1 cellular context compared by ENCODE assay signal in the genomic region with DNA sequence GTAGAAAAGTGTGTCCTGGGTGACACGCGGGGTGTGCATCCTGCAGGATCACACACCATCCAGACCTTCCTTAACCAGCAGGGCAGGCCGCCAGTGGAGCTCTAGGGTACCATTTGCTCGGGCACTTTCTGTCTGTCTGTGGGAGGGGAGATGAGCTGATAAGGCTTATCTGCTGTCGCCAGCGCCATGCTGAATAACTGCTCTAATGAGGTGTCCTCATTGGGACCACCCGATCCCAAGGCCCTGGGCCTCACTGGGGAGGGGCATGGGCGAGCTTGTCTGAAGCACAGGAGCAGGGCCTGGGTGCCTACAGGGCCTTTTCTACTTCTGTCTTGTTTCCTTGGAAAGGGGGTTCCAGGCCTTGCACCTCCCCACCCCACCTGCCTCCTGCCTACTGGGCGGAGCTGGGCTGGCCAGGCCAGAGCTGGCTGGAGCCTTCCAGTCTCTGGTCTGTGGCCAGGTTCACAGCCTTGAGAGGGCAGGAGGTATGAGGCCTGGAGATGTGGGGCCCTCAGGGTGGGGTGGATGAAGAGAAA.
TF ChIP-seq lines count a peak whose summit lies in the region.

No MANE protein-coding gene starts in this region.

TF ChIP-seq in K562, 482 proteins besides CTCF, POLR2A, EP300 and RAD21 (continued from another document):
- TF ChIP-seq, protein P1, sequence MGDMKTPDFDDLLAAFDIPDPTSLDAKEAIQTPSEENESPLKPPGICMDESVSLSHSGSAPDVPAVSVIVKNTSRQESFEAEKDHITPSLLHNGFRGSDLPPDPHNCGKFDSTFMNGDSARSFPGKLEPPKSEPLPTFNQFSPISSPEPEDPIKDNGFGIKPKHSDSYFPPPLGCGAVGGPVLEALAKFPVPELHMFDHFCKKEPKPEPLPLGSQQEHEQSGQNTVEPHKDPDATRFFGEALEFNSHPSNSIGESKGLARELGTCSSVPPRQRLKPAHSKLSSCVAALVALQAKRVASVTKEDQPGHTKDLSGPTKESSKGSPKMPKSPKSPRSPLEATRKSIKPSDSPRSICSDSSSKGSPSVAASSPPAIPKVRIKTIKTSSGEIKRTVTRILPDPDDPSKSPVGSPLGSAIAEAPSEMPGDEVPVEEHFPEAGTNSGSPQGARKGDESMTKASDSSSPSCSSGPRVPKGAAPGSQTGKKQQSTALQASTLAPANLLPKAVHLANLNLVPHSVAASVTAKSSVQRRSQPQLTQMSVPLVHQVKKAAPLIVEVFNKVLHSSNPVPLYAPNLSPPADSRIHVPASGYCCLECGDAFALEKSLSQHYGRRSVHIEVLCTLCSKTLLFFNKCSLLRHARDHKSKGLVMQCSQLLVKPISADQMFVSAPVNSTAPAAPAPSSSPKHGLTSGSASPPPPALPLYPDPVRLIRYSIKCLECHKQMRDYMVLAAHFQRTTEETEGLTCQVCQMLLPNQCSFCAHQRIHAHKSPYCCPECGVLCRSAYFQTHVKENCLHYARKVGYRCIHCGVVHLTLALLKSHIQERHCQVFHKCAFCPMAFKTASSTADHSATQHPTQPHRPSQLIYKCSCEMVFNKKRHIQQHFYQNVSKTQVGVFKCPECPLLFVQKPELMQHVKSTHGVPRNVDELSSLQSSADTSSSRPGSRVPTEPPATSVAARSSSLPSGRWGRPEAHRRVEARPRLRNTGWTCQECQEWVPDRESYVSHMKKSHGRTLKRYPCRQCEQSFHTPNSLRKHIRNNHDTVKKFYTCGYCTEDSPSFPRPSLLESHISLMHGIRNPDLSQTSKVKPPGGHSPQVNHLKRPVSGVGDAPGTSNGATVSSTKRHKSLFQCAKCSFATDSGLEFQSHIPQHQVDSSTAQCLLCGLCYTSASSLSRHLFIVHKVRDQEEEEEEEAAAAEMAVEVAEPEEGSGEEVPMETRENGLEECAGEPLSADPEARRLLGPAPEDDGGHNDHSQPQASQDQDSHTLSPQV (IDR thresholded peaks at IDR 0.05) = peak; percentile 36
- TF ChIP-seq XRCC4 (IDR thresholded peaks at IDR 0.05; ENCODE audit: extremely low read depth, insufficient read depth, insufficient read length) (no peak), GATAD2A (IDR thresholded peaks at IDR 0.05) (peak; percentile 64; the same call in 1 of the 2 replicates), PRMT5 (CRISPR knock-in tag; IDR thresholded peaks at IDR 0.05) (no peak), KAT2B (IDR thresholded peaks at IDR 0.05; ENCODE audit: low read depth, low read length) (no peak), LARP7 (IDR thresholded peaks at IDR 0.05) (no peak), DPF2 (IDR thresholded peaks at IDR 0.05) (peak; percentile 50), JUND (IDR thresholded peaks at IDR 0.05; ENCODE audit: borderline replicate concordance, low read depth, low read length) (no peak), JUND (tag; IDR thresholded peaks at IDR 0.05; ENCODE audit: borderline replicate concordance, low read depth, low read length) (no peak), MTA3 (IDR thresholded peaks at IDR 0.05; ENCODE audit: borderline replicate concordance) (0 out of 2 replicates have a peak, but pooled peaks have one; percentile 38), BRD4 (IDR thresholded peaks at IDR 0.05) (no peak), TAL1 (IDR thresholded peaks at IDR 0.05) (peak; percentile 56; the same call in 1 of the 2 replicates), ZNF77 (CRISPR knock-in tag; IDR thresholded peaks at IDR 0.05) (no peak), SMAD4 (CRISPR knock-in tag; conservative IDR thresholded peaks at IDR 0.05) (peak; percentile 72), ZBED1 (IDR thresholded peaks at IDR 0.05) (peak; percentile 21; the same call in 1 of the 2 replicates), CBFA2T2 (conservative IDR thresholded peaks at IDR 0.05) (peak; percentile 27; the same call in 1 of the 2 replicates), MYNN (IDR thresholded peaks at IDR 0.05) (peak; percentile 61; the same call in 1 of the 2 replicates), MYNN (CRISPR knock-in tag; IDR thresholded peaks at IDR 0.05) (no peak), MTA2 (IDR thresholded peaks at IDR 0.05; ENCODE audit: low read depth) (peak; percentile 27; the same call in 1 of the 2 replicates), ZNF239 (CRISPR knock-in tag; IDR thresholded peaks at IDR 0.05) (no peak), TCF3 (CRISPR knock-in tag; IDR thresholded peaks at IDR 0.05) (peak; percentile 66), TRIM24 (IDR thresholded peaks at IDR 0.05) (no peak), CBFA2T3 (IDR thresholded peaks at IDR 0.05) (peak; percentile 64), TAF15 (IDR thresholded peaks at IDR 0.05; ENCODE audit: low read depth, low read length) (no peak), ZBTB7A (IDR thresholded peaks at IDR 0.05; ENCODE audit: borderline replicate concordance, control insufficient read depth, low read depth, low read length) (peak; percentile 46; the same call in 1 of the 2 replicates)
- TF ChIP-seq, protein P2, sequence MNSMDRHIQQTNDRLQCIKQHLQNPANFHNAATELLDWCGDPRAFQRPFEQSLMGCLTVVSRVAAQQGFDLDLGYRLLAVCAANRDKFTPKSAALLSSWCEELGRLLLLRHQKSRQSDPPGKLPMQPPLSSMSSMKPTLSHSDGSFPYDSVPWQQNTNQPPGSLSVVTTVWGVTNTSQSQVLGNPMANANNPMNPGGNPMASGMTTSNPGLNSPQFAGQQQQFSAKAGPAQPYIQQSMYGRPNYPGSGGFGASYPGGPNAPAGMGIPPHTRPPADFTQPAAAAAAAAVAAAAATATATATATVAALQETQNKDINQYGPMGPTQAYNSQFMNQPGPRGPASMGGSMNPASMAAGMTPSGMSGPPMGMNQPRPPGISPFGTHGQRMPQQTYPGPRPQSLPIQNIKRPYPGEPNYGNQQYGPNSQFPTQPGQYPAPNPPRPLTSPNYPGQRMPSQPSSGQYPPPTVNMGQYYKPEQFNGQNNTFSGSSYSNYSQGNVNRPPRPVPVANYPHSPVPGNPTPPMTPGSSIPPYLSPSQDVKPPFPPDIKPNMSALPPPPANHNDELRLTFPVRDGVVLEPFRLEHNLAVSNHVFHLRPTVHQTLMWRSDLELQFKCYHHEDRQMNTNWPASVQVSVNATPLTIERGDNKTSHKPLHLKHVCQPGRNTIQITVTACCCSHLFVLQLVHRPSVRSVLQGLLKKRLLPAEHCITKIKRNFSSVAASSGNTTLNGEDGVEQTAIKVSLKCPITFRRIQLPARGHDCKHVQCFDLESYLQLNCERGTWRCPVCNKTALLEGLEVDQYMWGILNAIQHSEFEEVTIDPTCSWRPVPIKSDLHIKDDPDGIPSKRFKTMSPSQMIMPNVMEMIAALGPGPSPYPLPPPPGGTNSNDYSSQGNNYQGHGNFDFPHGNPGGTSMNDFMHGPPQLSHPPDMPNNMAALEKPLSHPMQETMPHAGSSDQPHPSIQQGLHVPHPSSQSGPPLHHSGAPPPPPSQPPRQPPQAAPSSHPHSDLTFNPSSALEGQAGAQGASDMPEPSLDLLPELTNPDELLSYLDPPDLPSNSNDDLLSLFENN (IDR thresholded peaks at IDR 0.05; ENCODE audit: low read depth in 2 of 2, low read length in 2 of 2) = 0 out of 4 replicates have a peak, but pooled peaks of 1 of the 2 experiments have one; percentile 21
- TF ChIP-seq, protein P3, sequence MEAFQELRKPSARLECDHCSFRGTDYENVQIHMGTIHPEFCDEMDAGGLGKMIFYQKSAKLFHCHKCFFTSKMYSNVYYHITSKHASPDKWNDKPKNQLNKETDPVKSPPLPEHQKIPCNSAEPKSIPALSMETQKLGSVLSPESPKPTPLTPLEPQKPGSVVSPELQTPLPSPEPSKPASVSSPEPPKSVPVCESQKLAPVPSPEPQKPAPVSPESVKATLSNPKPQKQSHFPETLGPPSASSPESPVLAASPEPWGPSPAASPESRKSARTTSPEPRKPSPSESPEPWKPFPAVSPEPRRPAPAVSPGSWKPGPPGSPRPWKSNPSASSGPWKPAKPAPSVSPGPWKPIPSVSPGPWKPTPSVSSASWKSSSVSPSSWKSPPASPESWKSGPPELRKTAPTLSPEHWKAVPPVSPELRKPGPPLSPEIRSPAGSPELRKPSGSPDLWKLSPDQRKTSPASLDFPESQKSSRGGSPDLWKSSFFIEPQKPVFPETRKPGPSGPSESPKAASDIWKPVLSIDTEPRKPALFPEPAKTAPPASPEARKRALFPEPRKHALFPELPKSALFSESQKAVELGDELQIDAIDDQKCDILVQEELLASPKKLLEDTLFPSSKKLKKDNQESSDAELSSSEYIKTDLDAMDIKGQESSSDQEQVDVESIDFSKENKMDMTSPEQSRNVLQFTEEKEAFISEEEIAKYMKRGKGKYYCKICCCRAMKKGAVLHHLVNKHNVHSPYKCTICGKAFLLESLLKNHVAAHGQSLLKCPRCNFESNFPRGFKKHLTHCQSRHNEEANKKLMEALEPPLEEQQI (IDR thresholded peaks at IDR 0.05) = no peak
- TF ChIP-seq, protein P4, sequence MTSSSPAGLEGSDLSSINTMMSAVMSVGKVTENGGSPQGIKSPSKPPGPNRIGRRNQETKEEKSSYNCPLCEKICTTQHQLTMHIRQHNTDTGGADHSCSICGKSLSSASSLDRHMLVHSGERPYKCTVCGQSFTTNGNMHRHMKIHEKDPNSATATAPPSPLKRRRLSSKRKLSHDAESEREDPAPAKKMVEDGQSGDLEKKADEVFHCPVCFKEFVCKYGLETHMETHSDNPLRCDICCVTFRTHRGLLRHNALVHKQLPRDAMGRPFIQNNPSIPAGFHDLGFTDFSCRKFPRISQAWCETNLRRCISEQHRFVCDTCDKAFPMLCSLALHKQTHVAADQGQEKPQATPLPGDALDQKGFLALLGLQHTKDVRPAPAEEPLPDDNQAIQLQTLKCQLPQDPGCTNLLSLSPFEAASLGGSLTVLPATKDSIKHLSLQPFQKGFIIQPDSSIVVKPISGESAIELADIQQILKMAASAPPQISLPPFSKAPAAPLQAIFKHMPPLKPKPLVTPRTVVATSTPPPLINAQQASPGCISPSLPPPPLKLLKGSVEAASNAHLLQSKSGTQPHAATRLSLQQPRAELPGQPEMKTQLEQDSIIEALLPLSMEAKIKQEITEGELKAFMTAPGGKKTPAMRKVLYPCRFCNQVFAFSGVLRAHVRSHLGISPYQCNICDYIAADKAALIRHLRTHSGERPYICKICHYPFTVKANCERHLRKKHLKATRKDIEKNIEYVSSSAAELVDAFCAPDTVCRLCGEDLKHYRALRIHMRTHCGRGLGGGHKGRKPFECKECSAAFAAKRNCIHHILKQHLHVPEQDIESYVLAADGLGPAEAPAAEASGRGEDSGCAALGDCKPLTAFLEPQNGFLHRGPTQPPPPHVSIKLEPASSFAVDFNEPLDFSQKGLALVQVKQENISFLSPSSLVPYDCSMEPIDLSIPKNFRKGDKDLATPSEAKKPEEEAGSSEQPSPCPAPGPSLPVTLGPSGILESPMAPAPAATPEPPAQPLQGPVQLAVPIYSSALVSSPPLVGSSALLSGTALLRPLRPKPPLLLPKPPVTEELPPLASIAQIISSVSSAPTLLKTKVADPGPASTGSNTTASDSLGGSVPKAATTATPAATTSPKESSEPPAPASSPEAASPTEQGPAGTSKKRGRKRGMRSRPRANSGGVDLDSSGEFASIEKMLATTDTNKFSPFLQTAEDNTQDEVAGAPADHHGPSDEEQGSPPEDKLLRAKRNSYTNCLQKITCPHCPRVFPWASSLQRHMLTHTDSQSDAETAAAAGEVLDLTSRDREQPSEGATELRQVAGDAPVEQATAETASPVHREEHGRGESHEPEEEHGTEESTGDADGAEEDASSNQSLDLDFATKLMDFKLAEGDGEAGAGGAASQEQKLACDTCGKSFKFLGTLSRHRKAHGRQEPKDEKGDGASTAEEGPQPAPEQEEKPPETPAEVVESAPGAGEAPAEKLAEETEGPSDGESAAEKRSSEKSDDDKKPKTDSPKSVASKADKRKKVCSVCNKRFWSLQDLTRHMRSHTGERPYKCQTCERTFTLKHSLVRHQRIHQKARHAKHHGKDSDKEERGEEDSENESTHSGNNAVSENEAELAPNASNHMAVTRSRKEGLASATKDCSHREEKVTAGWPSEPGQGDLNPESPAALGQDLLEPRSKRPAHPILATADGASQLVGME (CRISPR knock-in tag; IDR thresholded peaks at IDR 0.05) = 0 out of 2 replicates have a peak, but pooled peaks have one; percentile 47
- TF ChIP-seq, protein P5, sequence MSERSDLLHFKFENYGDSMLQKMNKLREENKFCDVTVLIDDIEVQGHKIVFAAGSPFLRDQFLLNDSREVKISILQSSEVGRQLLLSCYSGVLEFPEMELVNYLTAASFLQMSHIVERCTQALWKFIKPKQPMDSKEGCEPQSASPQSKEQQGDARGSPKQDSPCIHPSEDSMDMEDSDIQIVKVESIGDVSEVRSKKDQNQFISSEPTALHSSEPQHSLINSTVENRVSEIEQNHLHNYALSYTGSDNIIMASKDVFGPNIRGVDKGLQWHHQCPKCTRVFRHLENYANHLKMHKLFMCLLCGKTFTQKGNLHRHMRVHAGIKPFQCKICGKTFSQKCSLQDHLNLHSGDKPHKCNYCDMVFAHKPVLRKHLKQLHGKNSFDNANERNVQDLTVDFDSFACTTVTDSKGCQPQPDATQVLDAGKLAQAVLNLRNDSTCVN (CRISPR knock-in tag; IDR thresholded peaks at IDR 0.05) = no peak
- TF ChIP-seq, protein P6, sequence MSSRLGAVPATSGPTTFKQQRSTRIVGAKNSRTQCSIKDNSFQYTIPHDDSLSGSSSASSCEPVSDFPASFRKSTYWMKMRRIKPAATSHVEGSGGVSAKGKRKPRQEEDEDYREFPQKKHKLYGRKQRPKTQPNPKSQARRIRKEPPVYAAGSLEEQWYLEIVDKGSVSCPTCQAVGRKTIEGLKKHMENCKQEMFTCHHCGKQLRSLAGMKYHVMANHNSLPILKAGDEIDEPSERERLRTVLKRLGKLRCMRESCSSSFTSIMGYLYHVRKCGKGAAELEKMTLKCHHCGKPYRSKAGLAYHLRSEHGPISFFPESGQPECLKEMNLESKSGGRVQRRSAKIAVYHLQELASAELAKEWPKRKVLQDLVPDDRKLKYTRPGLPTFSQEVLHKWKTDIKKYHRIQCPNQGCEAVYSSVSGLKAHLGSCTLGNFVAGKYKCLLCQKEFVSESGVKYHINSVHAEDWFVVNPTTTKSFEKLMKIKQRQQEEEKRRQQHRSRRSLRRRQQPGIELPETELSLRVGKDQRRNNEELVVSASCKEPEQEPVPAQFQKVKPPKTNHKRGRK (tag; IDR thresholded peaks at IDR 0.05) = no peak
- TF ChIP-seq, protein P7, sequence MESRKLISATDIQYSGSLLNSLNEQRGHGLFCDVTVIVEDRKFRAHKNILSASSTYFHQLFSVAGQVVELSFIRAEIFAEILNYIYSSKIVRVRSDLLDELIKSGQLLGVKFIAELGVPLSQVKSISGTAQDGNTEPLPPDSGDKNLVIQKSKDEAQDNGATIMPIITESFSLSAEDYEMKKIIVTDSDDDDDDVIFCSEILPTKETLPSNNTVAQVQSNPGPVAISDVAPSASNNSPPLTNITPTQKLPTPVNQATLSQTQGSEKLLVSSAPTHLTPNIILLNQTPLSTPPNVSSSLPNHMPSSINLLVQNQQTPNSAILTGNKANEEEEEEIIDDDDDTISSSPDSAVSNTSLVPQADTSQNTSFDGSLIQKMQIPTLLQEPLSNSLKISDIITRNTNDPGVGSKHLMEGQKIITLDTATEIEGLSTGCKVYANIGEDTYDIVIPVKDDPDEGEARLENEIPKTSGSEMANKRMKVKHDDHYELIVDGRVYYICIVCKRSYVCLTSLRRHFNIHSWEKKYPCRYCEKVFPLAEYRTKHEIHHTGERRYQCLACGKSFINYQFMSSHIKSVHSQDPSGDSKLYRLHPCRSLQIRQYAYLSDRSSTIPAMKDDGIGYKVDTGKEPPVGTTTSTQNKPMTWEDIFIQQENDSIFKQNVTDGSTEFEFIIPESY (CRISPR knock-in tag; IDR thresholded peaks at IDR 0.05) = no peak
TF ChIP-seq in K562: peak in this region for 32.
